Comparison of ENCODE assay signal across 3 cellular contexts in the genomic region with DNA sequence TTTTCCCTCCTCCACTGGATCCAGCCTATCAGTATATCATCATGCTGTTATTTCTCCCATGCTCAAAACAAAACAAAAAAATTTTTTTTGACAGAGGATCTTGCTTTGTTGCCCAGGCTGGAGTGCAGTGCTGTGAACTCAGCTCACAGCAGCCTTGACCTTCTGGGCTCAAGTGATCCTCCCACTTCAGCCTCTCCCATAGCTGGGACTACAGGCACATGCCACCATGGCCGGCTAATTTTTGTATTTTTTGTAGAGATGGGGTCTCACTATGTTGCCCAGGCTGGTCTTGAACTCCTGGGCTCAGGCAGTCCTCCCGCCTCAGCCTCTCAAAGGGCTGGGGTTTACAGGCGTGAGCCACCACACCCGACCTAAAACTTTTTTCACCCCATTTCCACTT.
TF ChIP-seq lines count a peak whose summit lies in the region.

No MANE protein-coding gene starts in this region.

TF ChIP-seq in HEK293, 187 proteins besides CTCF, POLR2A, EP300 and RAD21:
- TF ChIP-seq ZNF121 (tag by site-specific recombination; IDR thresholded peaks at IDR 0.05), result peak; percentile 89

TF ChIP-seq in WTC11, 78 proteins besides CTCF, POLR2A, EP300 and RAD21:
- peak; percentile 61; the same call in 1 of the 2 replicates for TF ChIP-seq ZNF121 (CRISPR knock-in tag; IDR thresholded peaks at IDR 0.05)

TF ChIP-seq in HepG2, 621 proteins besides CTCF, POLR2A, EP300 and RAD21:
- TF ChIP-seq ZNF121 (CRISPR knock-in tag; IDR thresholded peaks at IDR 0.05), result peak; percentile 87
